Comparison of ENCODE assay signal across 22 cellular contexts in genomic region chr15:71249986-71250385, GRCh38.
DNase-seq lines count a peak whose midpoint lies in the region; ATAC-seq and TF ChIP-seq lines count a peak whose summit lies in the region.
"Had no signal": no experiment of that assay in that cellular context is flagged by ENCODE, and none has a peak within 500 bp of the region (broad histone marks: within the 10 kb centered on the region; RNA-seq: fewer than 3 reads in every experiment).

No MANE protein-coding gene starts in this region.

- 18 to 23% (median 19%) methylated on average over 4 of the region's 4 CpGs for WGBS in heart left ventricle, 4 donors
- no CpG with 5 or more reads among the region's 4 CpGs for WGBS in IMR-90 (ENCODE audit: extremely low coverage in 2 of 2, insufficient read length in 1 of 2), 2 experiments
- WGBS in mesenchymal stem cell, result 67% methylated on average over 3 of the region's 4 CpGs

- no peaks in the 10 kb centered on the region for H4K20me1 ChIP-seq in IMR-90 (ENCODE audit: insufficient read depth, low read length)
- no peaks in the 10 kb centered on the region for H4K20me1 ChIP-seq in neural cell (ENCODE audit: insufficient read depth)

- CTCF ChIA-PET in IMR-90 (lab: Yijun Ruan, JAX), result no interaction called here

- H3K9ac ChIP-seq in IMR-90 (ENCODE audit: low read depth, low read length), result no peak overlapping the region
- no peak overlapping the region for H3K9ac ChIP-seq in neural cell (ENCODE audit: low read length)
- H3K9ac ChIP-seq in mesenchymal stem cell (ENCODE audit: low read length), result no peak overlapping the region

- TF ChIP-seq POLR2A in heart left ventricle (IDR thresholded peaks at IDR 0.05) (no peak), IMR-90 (IDR thresholded peaks at IDR 0.05; ENCODE audit: low read depth, low read length) (no peak)

- H3K36me3 ChIP-seq in heart left ventricle (no peaks in the 10 kb centered on the region), IMR-90 (ENCODE audit: control insufficient read depth, insufficient read depth, low read length) (peaks cover 15% of the 10 kb centered on the region), neural cell (ENCODE audit: insufficient read depth, low read length) (no peaks in the 10 kb centered on the region), mesenchymal stem cell (ENCODE audit: control insufficient read depth in 1 of 2, insufficient read depth in 2 of 2, low read depth in 1 of 2, low read length in 2 of 2) (peaks cover 0 to 12% of the 10 kb centered on the region in 2 experiments)

- no peaks in the 10 kb centered on the region for H3K9me2 ChIP-seq in neural cell (ENCODE audit: insufficient read depth, low read length)

- dilution Hi-C loops in IMR-90 (cut with HindIII; ENCODE audit: low sequenced_read_pairs, unreplicated experiment), result no loop called here

- H2BK5ac ChIP-seq in IMR-90 (ENCODE audit: low read depth, low read length, poor library complexity, severe bottlenecking), result peak overlapping the region; percentile 35
- no peak overlapping the region for H2BK5ac ChIP-seq in mesenchymal stem cell (ENCODE audit: low read depth, low read length, poor library complexity, severe bottlenecking)

- POLR2A ChIA-PET in IMR-90 (lab: Charles Lee; ENCODE audit: unreplicated experiment), result no interaction called here

- TF ChIP-seq CTCF in heart left ventricle (IDR thresholded peaks at IDR 0.05), result no peak
- TF ChIP-seq CTCF in IMR-90 (conservative IDR thresholded peaks at IDR 0.05; ENCODE audit: low read depth, low read length), result no peak
- TF ChIP-seq CTCF in choroid plexus epithelial cell (conservative IDR thresholded peaks at IDR 0.05; ENCODE audit: low read depth, low read length), result no peak
- TF ChIP-seq CTCF in neural cell (IDR thresholded peaks at IDR 0.05; ENCODE audit: poor library complexity, severe bottlenecking), result peak; percentile 18

- H3F3A ChIP-seq in neural cell (ENCODE audit: insufficient read depth, low read length, poor library complexity, severe bottlenecking), result no peaks in the 10 kb centered on the region

- H3K23ac ChIP-seq in IMR-90 (ENCODE audit: low read depth, low read length), result peak overlapping the region; percentile 10; the same call in 1 of the 2 replicates
- no peak overlapping the region for H3K23ac ChIP-seq in mesenchymal stem cell (ENCODE audit: low read length in 2 of 2)

- peak overlapping the region; percentile 36; the same call in 1 of the 2 replicates for H2AK5ac ChIP-seq in IMR-90 (ENCODE audit: low read depth, low read length)
- H2AK5ac ChIP-seq in mesenchymal stem cell (ENCODE audit: low read length, severe bottlenecking), result no peak overlapping the region

- H3K4ac ChIP-seq in IMR-90 (ENCODE audit: low read depth, low read length), result peak overlapping the region; percentile 76
- H3K4ac ChIP-seq in mesenchymal stem cell (ENCODE audit: low read depth in 1 of 2, low read length in 2 of 2), result no peak overlapping the region

- H4K5ac ChIP-seq in IMR-90 (ENCODE audit: low read depth, low read length), result peak overlapping the region; percentile 83; the same call in 1 of the 2 replicates

- H3K18ac ChIP-seq in IMR-90 (ENCODE audit: low read depth, low read length) (peak overlapping the region; percentile 60; the same call in 1 of the 2 replicates), mesenchymal stem cell (ENCODE audit: low read depth in 1 of 2, low read length in 2 of 2) (no peak overlapping the region)

- H3K27me3 ChIP-seq in heart left ventricle (no peaks in the 10 kb centered on the region), IMR-90 (ENCODE audit: control insufficient read depth, insufficient read depth, low read length) (no peaks in the 10 kb centered on the region), neural cell (ENCODE audit: insufficient read depth, low read depth, low read length) (no peaks in the 10 kb centered on the region), mesenchymal stem cell (ENCODE audit: control insufficient read depth in 1 of 2, insufficient read depth in 1 of 2, low read length in 2 of 2) (no peaks in the 10 kb centered on the region)

- H3K14ac ChIP-seq in IMR-90 (replicated peaks; ENCODE audit: low read depth, low read length) (peak overlapping the region; percentile 73), mesenchymal stem cell (ENCODE audit: low read length in 2 of 2) (no peak overlapping the region)

- H2BK12ac ChIP-seq in mesenchymal stem cell (ENCODE audit: low read length in 2 of 2), result no peak overlapping the region

- ATAC-seq in heart left ventricle (no peak), left cardiac atrium (no peak), IMR-90 (ENCODE audit: low read depth) (peak; percentile 22; the same call in 1 of the 2 replicates), HG02798 (IDR thresholded peaks at IDR 0.05; ENCODE audit: poor library complexity, unreplicated experiment) (no peak)
- ATAC-seq: GM12878, HCT116 had no signal

- H3K4me3 ChIP-seq in heart left ventricle (no peak overlapping the region), IMR-90 (ENCODE audit: insufficient read depth, low read depth, low read length) (no peak overlapping the region), choroid plexus epithelial cell (ENCODE audit: low read depth, low read length) (no peak overlapping the region), neural cell (ENCODE audit: low read length) (no peak overlapping the region), mesenchymal stem cell (ENCODE audit: insufficient read depth in 1 of 2, low read depth in 1 of 2, low read length in 2 of 2) (no peak overlapping the region)
- H3K4me3 ChIP-seq: GM12878 had no signal

- peak overlapping the region in 9 of 12 donors; percentile 17 to 76 (median 65) for H3K27ac ChIP-seq in heart left ventricle
- H3K27ac ChIP-seq in IMR-90 (ENCODE audit: insufficient read depth, low read length), result no peak overlapping the region
- no peak overlapping the region for H3K27ac ChIP-seq in neural cell (ENCODE audit: low read length)
- no peak overlapping the region for H3K27ac ChIP-seq in mesenchymal stem cell (ENCODE audit: low read length, poor library complexity, severe bottlenecking)

- no TSS peak for BruUV-seq in IMR-90 (replicated peaks; lab: Mats Ljungman, UMichigan)

- H3K9me1 ChIP-seq in IMR-90 (ENCODE audit: insufficient read depth, low read length), result peaks cover 13% of the 10 kb centered on the region

- H2AFZ ChIP-seq in IMR-90 (replicated peaks; ENCODE audit: low read length, poor library complexity) (no peak overlapping the region), neural cell (ENCODE audit: low read depth, low read length) (no peak overlapping the region), mesenchymal stem cell (ENCODE audit: low read depth, low read length) (no peak overlapping the region)

- peaks cover 0 to 54% (median 33%) of the 10 kb centered on the region in 12 donors for H3K4me1 ChIP-seq in heart left ventricle
- peaks cover 18% of the 10 kb centered on the region for H3K4me1 ChIP-seq in IMR-90 (ENCODE audit: control insufficient read depth, insufficient read depth, low read length)
- no peaks in the 10 kb centered on the region for H3K4me1 ChIP-seq in mesenchymal stem cell (ENCODE audit: control insufficient read depth, insufficient read depth, low read depth, low read length)

- peaks cover 8 to 17% of the 10 kb centered on the region in 2 experiments for H3K79me1 ChIP-seq in IMR-90 (ENCODE audit: low read depth in 1 of 2, low read length in 2 of 2)
- H3K79me1 ChIP-seq in mesenchymal stem cell (replicated peaks; ENCODE audit: low read length, poor library complexity, severe bottlenecking), result peaks cover 5% of the 10 kb centered on the region

- no peak overlapping the region for H4K91ac ChIP-seq in IMR-90 (ENCODE audit: insufficient read depth, low read depth, low read length)
- no peak overlapping the region for H4K91ac ChIP-seq in mesenchymal stem cell (ENCODE audit: low read length)

- TF ChIP-seq RAD21 in IMR-90 (IDR thresholded peaks at IDR 0.05; ENCODE audit: low read length), result no peak
- no peak for TF ChIP-seq RAD21 in neural cell (conservative IDR thresholded peaks at IDR 0.05)

- no peak overlapping the region for H3K56ac ChIP-seq in IMR-90 (ENCODE audit: extremely low read depth, insufficient read depth, low read length)

- intact Hi-C loops in heart left ventricle (cut with DNase I), result loop anchor here in 3 of 10 donors (5.0 to 10.0 kb wide), 2 partner anchors 133 to 135 kb away; partner anchors contain the start of gene THSD4 (in 3 of the 3)
- intact Hi-C loops in left cardiac atrium (cut with DNase I), result loop anchor here in 1 of 2 donors (5.0 to 10.0 kb wide), 2 partner anchors 133 to 235 kb away; partner anchors contain the start of gene THSD4
- intact Hi-C loops in IMR-90 (cut with micrococcal nuclease), result no loop called here

- H3K79me2 ChIP-seq in neural cell (replicated peaks; ENCODE audit: insufficient read depth, low read length), result no peaks in the 10 kb centered on the region

- H2BK15ac ChIP-seq in IMR-90 (ENCODE audit: low read depth, low read length) (no peak overlapping the region; the same call in 2 of the 3 replicates), mesenchymal stem cell (ENCODE audit: low read depth, poor library complexity, severe bottlenecking) (no peak overlapping the region)

- no peak for DNase-seq in heart left ventricle
- DNase-seq in left cardiac atrium, result no peak
- no peak for DNase-seq in IMR-90
- DNase-seq in choroid plexus epithelial cell (ENCODE audit: low read depth), result peak; percentile 71
- no peak for DNase-seq in SKM-1 (lab: John Stamatoyannopoulos, UW; ENCODE audit: unreplicated experiment)
- DNase-seq in mesenchymal stem cell, result no peak
- DNase-seq: 8988T; C1 segment of cervical spinal cord; CD4-positive, CD25-positive, alpha-beta regulatory T cell; CD8-positive, alpha-beta memory T cell; COR-L47; DMS 273 treated with DMSO at 0.1 percent for 48 hours; DMS53; DND-41; EL; GOT3; H7; HFFc6 had no signal

- peak overlapping the region; percentile 30; the same call in 1 of the 2 replicates for H2BK120ac ChIP-seq in IMR-90 (ENCODE audit: low read depth, low read length)
- H2BK120ac ChIP-seq in mesenchymal stem cell (ENCODE audit: low read depth, low read length), result no peak overlapping the region

- no peak for TF ChIP-seq EP300 in neural cell (conservative IDR thresholded peaks at IDR 0.05; ENCODE audit: poor library complexity, severe bottlenecking)

- H3K9me3 ChIP-seq in heart left ventricle, result no peaks in the 10 kb centered on the region
- no peaks in the 10 kb centered on the region for H3K9me3 ChIP-seq in IMR-90 (ENCODE audit: control insufficient read depth, insufficient read depth, low read length)
- H3K9me3 ChIP-seq in neural cell (ENCODE audit: low read length), result no peaks in the 10 kb centered on the region
- no peaks in the 10 kb centered on the region for H3K9me3 ChIP-seq in mesenchymal stem cell (ENCODE audit: control insufficient read depth, low read length)

- in situ Hi-C loops in IMR-90 (cut with MboI; ENCODE audit: low sequenced_read_pairs), result no loop called here

- no peak overlapping the region for H2AK9ac ChIP-seq in IMR-90 (replicated peaks; ENCODE audit: low read depth, low read length, poor library complexity)

- H4K8ac ChIP-seq in IMR-90 (ENCODE audit: low read depth in 2 of 2, low read length in 2 of 2) (peak overlapping the region; percentile 11 to 62; a peak in 2 of 4 replicates), mesenchymal stem cell (ENCODE audit: low read length) (no peak overlapping the region)

- H3K4me2 ChIP-seq in IMR-90 (ENCODE audit: low read depth, low read length) (peak overlapping the region; percentile 8; the same call in 1 of the 2 replicates), neural cell (ENCODE audit: low read length) (no peak overlapping the region), mesenchymal stem cell (ENCODE audit: low read length, poor library complexity, severe bottlenecking) (no peak overlapping the region)

- 0 out of 2 replicates have a peak overlapping the region, but pooled peaks have one; percentile 6 for H2BK20ac ChIP-seq in IMR-90 (ENCODE audit: low read depth, low read length)

Comparison
In these comparisons a context has a peak if more than half of its experiments do, and no peak if none do; other contexts are left out.
1. H3K27ac ChIP-seq: peak in heart left ventricle (9 of 12); none in IMR-90 (single experiment), neural cell (single experiment) and mesenchymal stem cell (single experiment).